1 cellular context compared by ENCODE assay signal in genomic region chr1:183470961-183471747, GRCh38.
TF ChIP-seq lines count a peak whose summit lies in the region.

No MANE protein-coding gene starts in this region.

TF ChIP-seq in HepG2, 621 proteins besides CTCF, POLR2A, EP300 and RAD21 (continued from another document):
- TF ChIP-seq, protein P1, sequence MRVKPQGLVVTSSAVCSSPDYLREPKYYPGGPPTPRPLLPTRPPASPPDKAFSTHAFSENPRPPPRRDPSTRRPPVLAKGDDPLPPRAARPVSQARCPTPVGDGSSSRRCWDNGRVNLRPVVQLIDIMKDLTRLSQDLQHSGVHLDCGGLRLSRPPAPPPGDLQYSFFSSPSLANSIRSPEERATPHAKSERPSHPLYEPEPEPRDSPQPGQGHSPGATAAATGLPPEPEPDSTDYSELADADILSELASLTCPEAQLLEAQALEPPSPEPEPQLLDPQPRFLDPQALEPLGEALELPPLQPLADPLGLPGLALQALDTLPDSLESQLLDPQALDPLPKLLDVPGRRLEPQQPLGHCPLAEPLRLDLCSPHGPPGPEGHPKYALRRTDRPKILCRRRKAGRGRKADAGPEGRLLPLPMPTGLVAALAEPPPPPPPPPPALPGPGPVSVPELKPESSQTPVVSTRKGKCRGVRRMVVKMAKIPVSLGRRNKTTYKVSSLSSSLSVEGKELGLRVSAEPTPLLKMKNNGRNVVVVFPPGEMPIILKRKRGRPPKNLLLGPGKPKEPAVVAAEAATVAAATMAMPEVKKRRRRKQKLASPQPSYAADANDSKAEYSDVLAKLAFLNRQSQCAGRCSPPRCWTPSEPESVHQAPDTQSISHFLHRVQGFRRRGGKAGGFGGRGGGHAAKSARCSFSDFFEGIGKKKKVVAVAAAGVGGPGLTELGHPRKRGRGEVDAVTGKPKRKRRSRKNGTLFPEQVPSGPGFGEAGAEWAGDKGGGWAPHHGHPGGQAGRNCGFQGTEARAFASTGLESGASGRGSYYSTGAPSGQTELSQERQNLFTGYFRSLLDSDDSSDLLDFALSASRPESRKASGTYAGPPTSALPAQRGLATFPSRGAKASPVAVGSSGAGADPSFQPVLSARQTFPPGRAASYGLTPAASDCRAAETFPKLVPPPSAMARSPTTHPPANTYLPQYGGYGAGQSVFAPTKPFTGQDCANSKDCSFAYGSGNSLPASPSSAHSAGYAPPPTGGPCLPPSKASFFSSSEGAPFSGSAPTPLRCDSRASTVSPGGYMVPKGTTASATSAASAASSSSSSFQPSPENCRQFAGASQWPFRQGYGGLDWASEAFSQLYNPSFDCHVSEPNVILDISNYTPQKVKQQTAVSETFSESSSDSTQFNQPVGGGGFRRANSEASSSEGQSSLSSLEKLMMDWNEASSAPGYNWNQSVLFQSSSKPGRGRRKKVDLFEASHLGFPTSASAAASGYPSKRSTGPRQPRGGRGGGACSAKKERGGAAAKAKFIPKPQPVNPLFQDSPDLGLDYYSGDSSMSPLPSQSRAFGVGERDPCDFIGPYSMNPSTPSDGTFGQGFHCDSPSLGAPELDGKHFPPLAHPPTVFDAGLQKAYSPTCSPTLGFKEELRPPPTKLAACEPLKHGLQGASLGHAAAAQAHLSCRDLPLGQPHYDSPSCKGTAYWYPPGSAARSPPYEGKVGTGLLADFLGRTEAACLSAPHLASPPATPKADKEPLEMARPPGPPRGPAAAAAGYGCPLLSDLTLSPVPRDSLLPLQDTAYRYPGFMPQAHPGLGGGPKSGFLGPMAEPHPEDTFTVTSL (CRISPR knock-in tag; IDR thresholded peaks at IDR 0.05; ENCODE audit: borderline replicate concordance), result no peak
- TF ChIP-seq AGO1 (IDR thresholded peaks at IDR 0.05; ENCODE audit: low read depth, low read length, poor library complexity, severe bottlenecking) (peak; percentile 34), ZNF331 (CRISPR knock-in tag; IDR thresholded peaks at IDR 0.05) (no peak), NFKB2 (CRISPR knock-in tag; IDR thresholded peaks at IDR 0.05; ENCODE audit: borderline replicate concordance) (0 out of 2 replicates have a peak, but pooled peaks have one; percentile 12)
- TF ChIP-seq, protein P2, sequence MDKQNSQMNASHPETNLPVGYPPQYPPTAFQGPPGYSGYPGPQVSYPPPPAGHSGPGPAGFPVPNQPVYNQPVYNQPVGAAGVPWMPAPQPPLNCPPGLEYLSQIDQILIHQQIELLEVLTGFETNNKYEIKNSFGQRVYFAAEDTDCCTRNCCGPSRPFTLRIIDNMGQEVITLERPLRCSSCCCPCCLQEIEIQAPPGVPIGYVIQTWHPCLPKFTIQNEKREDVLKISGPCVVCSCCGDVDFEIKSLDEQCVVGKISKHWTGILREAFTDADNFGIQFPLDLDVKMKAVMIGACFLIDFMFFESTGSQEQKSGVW (CRISPR knock-in tag; IDR thresholded peaks at IDR 0.05; ENCODE audit: borderline replicate concordance), result no peak
- TF ChIP-seq, protein P3, sequence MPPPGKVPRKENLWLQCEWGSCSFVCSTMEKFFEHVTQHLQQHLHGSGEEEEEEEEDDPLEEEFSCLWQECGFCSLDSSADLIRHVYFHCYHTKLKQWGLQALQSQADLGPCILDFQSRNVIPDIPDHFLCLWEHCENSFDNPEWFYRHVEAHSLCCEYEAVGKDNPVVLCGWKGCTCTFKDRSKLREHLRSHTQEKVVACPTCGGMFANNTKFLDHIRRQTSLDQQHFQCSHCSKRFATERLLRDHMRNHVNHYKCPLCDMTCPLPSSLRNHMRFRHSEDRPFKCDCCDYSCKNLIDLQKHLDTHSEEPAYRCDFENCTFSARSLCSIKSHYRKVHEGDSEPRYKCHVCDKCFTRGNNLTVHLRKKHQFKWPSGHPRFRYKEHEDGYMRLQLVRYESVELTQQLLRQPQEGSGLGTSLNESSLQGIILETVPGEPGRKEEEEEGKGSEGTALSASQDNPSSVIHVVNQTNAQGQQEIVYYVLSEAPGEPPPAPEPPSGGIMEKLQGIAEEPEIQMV (CRISPR knock-in tag; IDR thresholded peaks at IDR 0.05; ENCODE audit: low read depth), result 0 out of 2 replicates have a peak, but pooled peaks have one; percentile 1
